ENCODE assay signal across 2 cellular contexts in the genomic region with DNA sequence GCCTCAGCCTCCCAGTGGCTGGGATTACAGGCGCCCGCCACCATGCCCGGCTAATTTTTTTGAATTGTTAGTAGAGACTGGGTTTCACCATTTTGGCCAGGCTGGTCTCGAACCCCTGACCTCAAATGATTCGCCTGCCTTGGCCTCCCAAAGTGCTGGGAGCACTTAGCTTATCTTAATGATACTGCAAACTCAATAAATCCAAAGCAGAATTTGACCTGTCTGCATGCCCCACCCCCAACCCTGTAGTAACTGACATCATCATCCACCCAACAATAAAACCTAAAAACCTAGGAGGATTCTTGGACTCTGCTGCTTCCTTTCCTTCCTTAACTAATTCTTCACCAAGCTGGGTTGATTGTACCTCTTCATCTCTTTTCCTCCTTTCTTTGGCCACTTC.
TF ChIP-seq lines count a peak whose summit lies in the region.

No MANE protein-coding gene starts in this region.

TF ChIP-seq in GM12891, 5 proteins besides CTCF, POLR2A, EP300 and RAD21:
- TF ChIP-seq SPI1 (IDR thresholded peaks at IDR 0.05; ENCODE audit: low read depth, low read length) (no peak), POLR2AphosphoS5 (IDR thresholded peaks at IDR 0.05; ENCODE audit: low read depth, low read length) (no peak), PAX5 (IDR thresholded peaks at IDR 0.05; ENCODE audit: insufficient read depth, low read length, severe bottlenecking) (no peak), TAF1 (IDR thresholded peaks at IDR 0.05; ENCODE audit: low read depth, low read length) (no peak), POU2F2 (IDR thresholded peaks at IDR 0.05; ENCODE audit: low read depth, low read length) (no peak)

TF ChIP-seq in K562, 482 proteins besides CTCF, POLR2A, EP300 and RAD21:
- TF ChIP-seq PBX2 (CRISPR knock-in tag; IDR thresholded peaks at IDR 0.05; ENCODE audit: low read depth): no peak
- 0 out of 2 replicates have a peak, but pooled peaks have one; percentile 36 for TF ChIP-seq PBX2 (tag; conservative IDR thresholded peaks at IDR 0.05; ENCODE audit: low read depth)
- TF ChIP-seq ATF7 (IDR thresholded peaks at IDR 0.05): 0 out of 2 replicates have a peak, but pooled peaks have one; percentile 22
- peak; percentile 78 for TF ChIP-seq MEIS2 (IDR thresholded peaks at IDR 0.05; ENCODE audit: partially characterized antibody)
- TF ChIP-seq, protein P1, sequence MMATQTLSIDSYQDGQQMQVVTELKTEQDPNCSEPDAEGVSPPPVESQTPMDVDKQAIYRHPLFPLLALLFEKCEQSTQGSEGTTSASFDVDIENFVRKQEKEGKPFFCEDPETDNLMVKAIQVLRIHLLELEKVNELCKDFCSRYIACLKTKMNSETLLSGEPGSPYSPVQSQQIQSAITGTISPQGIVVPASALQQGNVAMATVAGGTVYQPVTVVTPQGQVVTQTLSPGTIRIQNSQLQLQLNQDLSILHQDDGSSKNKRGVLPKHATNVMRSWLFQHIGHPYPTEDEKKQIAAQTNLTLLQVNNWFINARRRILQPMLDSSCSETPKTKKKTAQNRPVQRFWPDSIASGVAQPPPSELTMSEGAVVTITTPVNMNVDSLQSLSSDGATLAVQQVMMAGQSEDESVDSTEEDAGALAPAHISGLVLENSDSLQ (IDR thresholded peaks at IDR 0.05): peak; percentile 38; the same call in 1 of the 2 replicates
- TF ChIP-seq PTBP1 (IDR thresholded peaks at IDR 0.05; ENCODE audit: low read depth, low read length): no peak
- TF ChIP-seq TCF7L2 (IDR thresholded peaks at IDR 0.05; ENCODE audit: low read depth, low read length): no peak
